ENCODE assay signal across 8 cellular contexts in the genomic region with DNA sequence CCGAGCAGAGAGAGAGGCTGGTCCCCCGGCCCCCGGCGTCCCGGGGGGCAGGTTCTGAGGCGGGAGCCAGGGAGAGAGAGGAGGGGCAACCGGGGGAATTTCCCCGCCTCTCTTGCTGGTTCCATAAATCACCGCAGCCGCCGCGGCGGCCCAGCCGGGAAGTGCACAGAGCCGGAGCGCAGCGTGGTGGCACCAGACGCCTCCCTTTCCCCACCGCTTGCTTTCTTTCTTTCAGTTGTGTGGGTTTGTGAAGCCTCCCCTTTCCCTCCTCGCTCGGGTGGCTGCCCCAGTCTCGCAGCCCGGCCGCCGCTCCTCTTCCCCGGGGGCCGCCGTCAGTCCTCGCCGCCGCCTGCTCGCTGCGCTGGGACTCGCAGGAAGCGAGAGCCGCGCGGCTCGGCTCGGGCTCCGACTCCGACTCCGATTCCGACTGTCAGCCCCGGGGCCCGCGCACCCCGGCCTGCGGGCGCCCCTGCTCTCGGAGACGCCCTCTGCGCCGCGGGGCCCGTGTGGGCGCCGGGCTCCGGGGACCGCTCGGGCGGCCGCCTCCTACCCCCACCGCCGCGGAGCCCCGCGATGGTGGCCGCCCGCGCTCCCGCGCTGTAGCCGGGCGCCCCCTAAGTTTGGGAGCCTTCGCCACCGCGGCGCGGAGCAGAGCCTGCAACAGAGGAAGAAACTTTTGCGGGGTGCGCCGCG. TPM values are rescaled to one million over a fixed set of nuclear protein-coding genes. Genes with fewer than 3 reads are reported as not detected.
DNase-seq lines count a peak whose midpoint lies in the region; ATAC-seq and TF ChIP-seq lines count a peak whose summit lies in the region.

TSS of gene CACHD1 (plus strand) at position 153 of the 693 bp plus-strand sequence. CDS start 616 bp downstream, outside the sequence.

- no peaks in the 10 kb centered on the region for H3K9me3 ChIP-seq in CD4-positive, alpha-beta memory T cell (ENCODE audit: control insufficient read depth in 1 of 2, low read length in 2 of 2)
- H3K9me3 ChIP-seq in gastroesophageal sphincter: no peaks in the 10 kb centered on the region
- H3K9me3 ChIP-seq in neuronal stem cell (replicated peaks in 1 of 2; ENCODE audit: control insufficient read depth in 2 of 2, insufficient read depth in 1 of 2, low read depth in 1 of 2, low read length in 2 of 2): no peaks in the 10 kb centered on the region
- no peaks in the 10 kb centered on the region for H3K9me3 ChIP-seq in stomach smooth muscle (ENCODE audit: control insufficient read depth in 2 of 2, low read length in 2 of 2)

- H3K79me1 ChIP-seq in neuronal stem cell (ENCODE audit: low read depth, low read length): no peaks in the 10 kb centered on the region

- POLR2A ChIA-PET in CD4-positive, alpha-beta memory T cell (lab: Charles Lee; ENCODE audit: partially characterized antibody): no interaction called here

- H3K4me1 Mint-ChIP-seq in CD4-positive, alpha-beta memory T cell: peaks cover 6 to 21% (median 10%) of the 10 kb centered on the region in 4 donors

- ATAC-seq in GM21367 (IDR thresholded peaks at IDR 0.05; ENCODE audit: unreplicated experiment) (peak; percentile 78), gastroesophageal sphincter (peak; percentile 83)

- no peak within 1 kb of the TSS for H3K23ac ChIP-seq in neuronal stem cell (ENCODE audit: low read depth, low read length, poor library complexity)

- H2BK120ac ChIP-seq in neuronal stem cell (ENCODE audit: low read depth, low read length): no peak within 1 kb of the TSS

- no peaks in the 10 kb centered on the region for H3K36me3 ChIP-seq in CD4-positive, alpha-beta memory T cell (ENCODE audit: insufficient read depth, low read length)
- H3K36me3 ChIP-seq in gastroesophageal sphincter (no peaks in the 10 kb centered on the region), neuronal stem cell (replicated peaks in 1 of 2; ENCODE audit: control insufficient read depth in 2 of 2, insufficient read depth in 2 of 2, low read length in 2 of 2) (peaks cover 0 to 12% of the 10 kb centered on the region in 2 donors), stomach smooth muscle (ENCODE audit: control insufficient read depth in 2 of 2, insufficient read depth in 2 of 2, low read length in 2 of 2) (no peaks in the 10 kb centered on the region)

- peak within 1 kb of the TSS; percentile 79 for H3K9ac ChIP-seq in neuronal stem cell (ENCODE audit: low read depth, low read length, poor library complexity)
- peak within 1 kb of the TSS; percentile 13 to 44 for H3K9ac ChIP-seq in stomach smooth muscle (ENCODE audit: low read length in 2 of 2)

- intact Hi-C loops in CD4-positive, alpha-beta memory T cell (cut with micrococcal nuclease): no loop called here

- peaks cover 41 to 49% of the 10 kb centered on the region in 2 donors for H3K27me3 Mint-ChIP-seq in CD4-positive, alpha-beta memory T cell

- WGBS in gastroesophageal sphincter (ENCODE audit: low coverage in 1 of 2), 2 donors: 0% methylated on average over 7 of the region's 84 CpGs; no CpG with 5 or more reads in 1 of the 2 donors
- WGBS in neuronal stem cell (ENCODE audit: extremely low coverage in 2 of 2, insufficient read length in 2 of 2, insufficient replicate concordance in 1 of 2), 2 donors: no CpG with 5 or more reads among the region's 84 CpGs

- no peaks in the 10 kb centered on the region for H3K36me3 Mint-ChIP-seq in CD4-positive, alpha-beta memory T cell

- H3K4ac ChIP-seq in neuronal stem cell (ENCODE audit: low read length): no peak within 1 kb of the TSS

- no peaks in the 10 kb centered on the region for H3K27me3 ChIP-seq in CD4-positive, alpha-beta memory T cell (ENCODE audit: insufficient read depth, low read length)
- peaks cover 10% of the 10 kb centered on the region for H3K27me3 ChIP-seq in gastroesophageal sphincter
- peaks cover 0 to 8% (median 0%) of the 10 kb centered on the region in 3 experiments for H3K27me3 ChIP-seq in neuronal stem cell (ENCODE audit: control insufficient read depth in 3 of 3, insufficient read depth in 3 of 3, low read depth in 1 of 3, low read length in 3 of 3)
- H3K27me3 ChIP-seq in stomach smooth muscle (ENCODE audit: control insufficient read depth in 1 of 2, insufficient read depth in 2 of 2, low read length in 2 of 2): peaks cover 0 to 3% of the 10 kb centered on the region in 2 donors

- peak within 1 kb of the TSS; percentile 93 for H3K4me2 ChIP-seq in neuronal stem cell (ENCODE audit: insufficient read depth, low read length, poor library complexity, severe bottlenecking)

- H2BK12ac ChIP-seq in neuronal stem cell (ENCODE audit: low read length): no peak within 1 kb of the TSS

- peak within 1 kb of the TSS; percentile 74 to 94 (median 86) for H3K4me3 Mint-ChIP-seq in CD4-positive, alpha-beta memory T cell

- H3K4me3 ChIP-seq in CD4-positive, alpha-beta memory T cell (ENCODE audit: low read length in 2 of 2): no peak within 1 kb of the TSS
- H3K4me3 ChIP-seq in gastroesophageal sphincter (peak within 1 kb of the TSS; percentile 39 to 80), neuronal stem cell (ENCODE audit: low read length in 2 of 2) (peak within 1 kb of the TSS; percentile 89 to 96), stomach smooth muscle (ENCODE audit: low read length in 2 of 2) (peak within 1 kb of the TSS; percentile 71 to 88)

- H3K14ac ChIP-seq in neuronal stem cell (ENCODE audit: low read length): peak within 1 kb of the TSS; percentile 66

- H3K4me1 ChIP-seq in CD4-positive, alpha-beta memory T cell (ENCODE audit: insufficient read depth, low read length): peaks cover 12% of the 10 kb centered on the region
- H3K4me1 ChIP-seq in gastroesophageal sphincter (peaks cover 0 to 51% (median 0%) of the 10 kb centered on the region in 3 donors), neuronal stem cell (ENCODE audit: control insufficient read depth in 2 of 2, insufficient read depth in 1 of 2, low read depth in 1 of 2, low read length in 2 of 2) (peaks cover 9 to 24% of the 10 kb centered on the region in 2 donors), stomach smooth muscle (ENCODE audit: control insufficient read depth, insufficient read depth, low read length) (peaks cover 17% of the 10 kb centered on the region)

- TF ChIP-seq POLR2A in gastroesophageal sphincter (IDR thresholded peaks at IDR 0.05): no peak

- no peak for TF ChIP-seq EP300 in gastroesophageal sphincter (IDR thresholded peaks at IDR 0.05)

- CTCF ChIA-PET in CD4-positive, alpha-beta memory T cell (lab: Charles Lee; ENCODE audit: partially characterized antibody): no interaction called here

- H3K9me3 Mint-ChIP-seq in CD4-positive, alpha-beta memory T cell: peaks cover 0 to 2% (median 0%) of the 10 kb centered on the region in 8 donors

- H2AK5ac ChIP-seq in neuronal stem cell (ENCODE audit: low read depth, low read length): no peak within 1 kb of the TSS

- peak within 1 kb of the TSS; percentile 97 for H2AFZ ChIP-seq in neuronal stem cell (ENCODE audit: low read length)

- H3K27ac ChIP-seq in CD4-positive, alpha-beta memory T cell (ENCODE audit: low read depth, low read length): no peak within 1 kb of the TSS
- peak within 1 kb of the TSS in 3 of 4 donors; percentile 65 to 88 (median 81) for H3K27ac ChIP-seq in gastroesophageal sphincter
- H3K27ac ChIP-seq in neuronal stem cell (replicated peaks; ENCODE audit: low read length): peak within 1 kb of the TSS; percentile 55
- peak within 1 kb of the TSS; percentile 41 for H3K27ac ChIP-seq in stomach smooth muscle (ENCODE audit: low read length)

- H3K27ac Mint-ChIP-seq in CD4-positive, alpha-beta memory T cell: no peak within 1 kb of the TSS

- no peak within 1 kb of the TSS for H2BK5ac ChIP-seq in neuronal stem cell (ENCODE audit: low read length)

- DNase-seq in CD4-positive, alpha-beta memory T cell: peak in 4 of 5 donors; percentile 17 to 35 (median 24)
- DNase-seq in HuH-7 (ENCODE audit: low spot score) (peak; percentile 89), RKO (ENCODE audit: low spot score) (peak; percentile 83), neuronal stem cell (ENCODE audit: low spot score) (peak; percentile 78)
- DNase-seq in activated naive CD4-positive, alpha-beta T cell treated with Interleukin-2 at 50 U/mL for 16 hours: peak; percentile 50

- no peak within 1 kb of the TSS for H4K91ac ChIP-seq in neuronal stem cell (ENCODE audit: low read depth, low read length, poor library complexity)

- no peak within 1 kb of the TSS for H4K8ac ChIP-seq in neuronal stem cell (ENCODE audit: low read depth, low read length)

- H2BK15ac ChIP-seq in neuronal stem cell (ENCODE audit: low read length): no peak within 1 kb of the TSS

- TF ChIP-seq CTCF in gastroesophageal sphincter (IDR thresholded peaks at IDR 0.05): peak in 3 of 4 experiments; percentile 51 to 75 (median 66)

- peak within 1 kb of the TSS; percentile 89 for H3K18ac ChIP-seq in neuronal stem cell (ENCODE audit: low read length)

RNA-seq across cellular contexts. Expression of gene CACHD1, which starts in this region (rescaled TPM):
- under 1 TPM; 0.11 to 0.17 TPM for total RNA-seq in CD4-positive, alpha-beta memory T cell
- polyA plus RNA-seq in CD4-positive, alpha-beta memory T cell: not detected
- 10 to 100 TPM in 2 of 4 donors, 1 to 10 TPM in 2; 7.7 to 20.1 (median 9.8) TPM for total RNA-seq in gastroesophageal sphincter
- 11.5 TPM for polyA plus RNA-seq in neuronal stem cell (2013, experiment 1 of 2)
- polyA plus RNA-seq in neuronal stem cell (2013, experiment 2 of 2): 11.4 TPM

Comparison
In these comparisons a context has a peak if more than half of its experiments do, and no peak if none do; other contexts are left out.
1. RNA of gene CACHD1 (total RNA-seq): 7.7 to 20.1 TPM in gastroesophageal sphincter; 0.11 to 0.17 TPM in CD4-positive, alpha-beta memory T cell; every median in the first group is over 4 times any median in the second.
2. Peak in DNase-seq in CD4-positive, alpha-beta memory T cell; RNA of the gene not detected or under 1 TPM.
3. DNase-seq: peak in every context shown above with its lines; median percentile 89 in HuH-7; 83 in RKO; 78 in neuronal stem cell; 50 in activated naive CD4-positive, alpha-beta T cell treated with Interleukin-2 at 50 U/mL for 16 hours; 24 in CD4-positive, alpha-beta memory T cell.
4. H3K4me3 ChIP-seq: peak in gastroesophageal sphincter (2 of 2), neuronal stem cell (2 of 2) and stomach smooth muscle (2 of 2); none in CD4-positive, alpha-beta memory T cell (0 of 2).